ENCODE assay signal across 1 cellular context in genomic region chr21:34942911-34943310, GRCh38.
TF ChIP-seq lines count a peak whose summit lies in the region.

No MANE protein-coding gene starts in this region.

TF ChIP-seq in K562, 482 proteins besides CTCF, POLR2A, EP300 and RAD21 (continued from another document):
- TF ChIP-seq PBX2 (CRISPR knock-in tag; IDR thresholded peaks at IDR 0.05; ENCODE audit: low read depth) (peak; percentile 70), PBX2 (tag; conservative IDR thresholded peaks at IDR 0.05; ENCODE audit: low read depth) (peak; percentile 97)
